1 cellular context compared by ENCODE assay signal in the genomic region with DNA sequence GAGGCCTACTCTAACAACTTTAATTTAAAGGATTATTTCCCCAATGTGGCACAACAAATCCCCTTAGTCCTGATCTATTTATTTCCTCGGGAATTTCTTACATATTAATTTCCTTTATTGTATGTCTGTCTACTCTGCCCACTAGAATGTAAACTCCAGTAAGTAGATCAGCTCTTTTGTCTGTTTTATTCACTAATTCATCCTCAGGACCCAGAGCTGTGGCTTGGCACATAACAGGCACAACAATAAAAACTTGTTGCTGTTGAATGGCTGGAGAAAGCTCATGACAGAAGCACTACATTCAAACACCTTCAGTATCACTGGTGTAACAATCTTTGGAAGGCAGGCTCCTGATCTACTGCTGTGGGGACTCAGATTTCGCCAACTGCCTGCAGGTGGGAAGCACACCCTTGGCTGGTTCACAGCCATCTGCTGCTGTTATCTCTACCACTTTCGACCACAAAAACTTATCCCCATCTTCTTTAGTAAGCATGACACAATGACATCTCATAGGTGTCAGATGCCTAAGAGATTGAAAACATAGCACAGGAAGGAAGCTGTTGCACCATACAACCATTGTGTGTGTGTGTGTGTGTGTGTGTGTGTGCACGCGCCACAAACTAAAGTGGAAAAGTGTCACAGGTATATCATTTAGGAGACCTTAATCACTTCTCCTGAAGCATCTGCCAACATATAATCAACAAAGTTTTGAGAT.
A peak's percentile ranks its signal among the peaks of the same experiment; 100 is the strongest.
TF ChIP-seq lines count a peak whose summit lies in the region.

No MANE protein-coding gene starts in this region.

TF ChIP-seq in K562, 482 proteins besides CTCF, POLR2A, EP300 and RAD21 (continues in another document):
- TF ChIP-seq ELF2 (CRISPR knock-in tag; IDR thresholded peaks at IDR 0.05) (peak; percentile 55; the same call in 1 of the 2 replicates), RNF2 (IDR thresholded peaks at IDR 0.05) (peak; percentile 95), ATF1 (CRISPR knock-in tag; IDR thresholded peaks at IDR 0.05) (no peak), ATF1 (tag; IDR thresholded peaks at IDR 0.05) (peak; percentile 74), ZNF175 (CRISPR knock-in tag; IDR thresholded peaks at IDR 0.05; ENCODE audit: low read depth) (peak; percentile 76; the same call in 1 of the 2 replicates), CEBPG (CRISPR knock-in tag; IDR thresholded peaks at IDR 0.05) (no peak), CEBPG (tag; conservative IDR thresholded peaks at IDR 0.05 in 1 of 2, IDR thresholded peaks at IDR 0.05 in 1 of 2) (peak; percentile 65 to 87), HOXB6 (CRISPR knock-in tag; IDR thresholded peaks at IDR 0.05; ENCODE audit: borderline replicate concordance) (peak; percentile 80; the same call in 1 of the 2 replicates), KLF16 (IDR thresholded peaks at IDR 0.05) (peak; percentile 99), ZNF75A (CRISPR knock-in tag; IDR thresholded peaks at IDR 0.05) (no peak), CTBP1 (IDR thresholded peaks at IDR 0.05; ENCODE audit: borderline replicate concordance) (peak; percentile 99), ZNF133 (CRISPR knock-in tag; IDR thresholded peaks at IDR 0.05) (peak; percentile 84; the same call in 1 of the 2 replicates), MXI1 (IDR thresholded peaks at IDR 0.05; ENCODE audit: low read depth, low read length) (peak; percentile 91), PYGO2 (tag; IDR thresholded peaks at IDR 0.05) (peak; percentile 56; the same call in 1 of the 2 replicates), ESRRA (IDR thresholded peaks at IDR 0.05; ENCODE audit: borderline replicate concordance, low read depth) (peak; percentile 77; the same call in 1 of the 2 replicates), BACH1 (tag; IDR thresholded peaks at IDR 0.05) (peak; percentile 65; the same call in 1 of the 2 replicates), MEF2D (tag; conservative IDR thresholded peaks at IDR 0.05; ENCODE audit: low read depth) (0 out of 2 replicates have a peak, but pooled peaks have one; percentile 59), MGA (IDR thresholded peaks at IDR 0.05) (no peak), SMAD3 (CRISPR knock-in tag; conservative IDR thresholded peaks at IDR 0.05) (peak; percentile 86), ZNF395 (CRISPR knock-in tag; IDR thresholded peaks at IDR 0.05) (peak; percentile 98), RREB1 (CRISPR knock-in tag; IDR thresholded peaks at IDR 0.05) (peak; percentile 81; the same call in 1 of the 2 replicates), CBX5 (IDR thresholded peaks at IDR 0.05; ENCODE audit: borderline replicate concordance, low read depth) (no peak), ZBTB12 (CRISPR knock-in tag; IDR thresholded peaks at IDR 0.05) (peak; percentile 59; the same call in 1 of the 2 replicates)
- TF ChIP-seq, protein P1, sequence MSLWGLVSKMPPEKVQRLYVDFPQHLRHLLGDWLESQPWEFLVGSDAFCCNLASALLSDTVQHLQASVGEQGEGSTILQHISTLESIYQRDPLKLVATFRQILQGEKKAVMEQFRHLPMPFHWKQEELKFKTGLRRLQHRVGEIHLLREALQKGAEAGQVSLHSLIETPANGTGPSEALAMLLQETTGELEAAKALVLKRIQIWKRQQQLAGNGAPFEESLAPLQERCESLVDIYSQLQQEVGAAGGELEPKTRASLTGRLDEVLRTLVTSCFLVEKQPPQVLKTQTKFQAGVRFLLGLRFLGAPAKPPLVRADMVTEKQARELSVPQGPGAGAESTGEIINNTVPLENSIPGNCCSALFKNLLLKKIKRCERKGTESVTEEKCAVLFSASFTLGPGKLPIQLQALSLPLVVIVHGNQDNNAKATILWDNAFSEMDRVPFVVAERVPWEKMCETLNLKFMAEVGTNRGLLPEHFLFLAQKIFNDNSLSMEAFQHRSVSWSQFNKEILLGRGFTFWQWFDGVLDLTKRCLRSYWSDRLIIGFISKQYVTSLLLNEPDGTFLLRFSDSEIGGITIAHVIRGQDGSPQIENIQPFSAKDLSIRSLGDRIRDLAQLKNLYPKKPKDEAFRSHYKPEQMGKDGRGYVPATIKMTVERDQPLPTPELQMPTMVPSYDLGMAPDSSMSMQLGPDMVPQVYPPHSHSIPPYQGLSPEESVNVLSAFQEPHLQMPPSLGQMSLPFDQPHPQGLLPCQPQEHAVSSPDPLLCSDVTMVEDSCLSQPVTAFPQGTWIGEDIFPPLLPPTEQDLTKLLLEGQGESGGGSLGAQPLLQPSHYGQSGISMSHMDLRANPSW (CRISPR knock-in tag; IDR thresholded peaks at IDR 0.05): peak; percentile 57; the same call in 1 of the 2 replicates
